Comparison of ENCODE assay signal across 20 cellular contexts in the genomic region with DNA sequence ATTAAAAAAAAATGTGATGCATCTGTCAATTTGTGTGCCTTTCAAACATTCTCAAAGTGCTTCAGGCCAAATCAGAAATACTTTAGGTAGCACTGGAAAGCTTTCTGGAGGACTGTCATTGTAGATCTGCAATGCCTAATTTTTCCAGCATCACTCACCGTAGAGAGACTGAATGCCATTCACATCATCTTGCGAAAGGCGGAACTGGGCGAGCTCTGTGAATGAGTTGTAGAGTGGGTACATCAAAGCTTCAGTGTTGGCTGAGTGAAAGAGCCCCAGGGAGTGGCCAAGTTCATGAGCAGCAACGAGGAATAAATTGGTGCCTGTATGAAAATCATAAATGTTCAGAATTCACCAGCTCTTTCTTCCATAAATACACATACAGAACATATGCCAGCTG. TPM values are rescaled to one million over a fixed set of nuclear protein-coding genes. Genes with fewer than 3 reads are reported as not detected.
"Had no signal": no experiment of that assay in that cellular context is flagged by ENCODE, and none has a peak within 500 bp of the region (broad histone marks: within the 10 kb centered on the region; RNA-seq: fewer than 3 reads in every experiment).

No MANE protein-coding gene starts in this region.

- ATAC-seq: activated naive CD8-positive, alpha-beta T cell treated with anti-CD3 and anti-CD28 coated beads, Interleukin-2, amount 50 U/mL, for 24 hours; activated T-cell treated with anti-CD3 and anti-CD28 coated beads, Interleukin-2, amount 50 U/mL, for 4 hours; left cardiac atrium; lower lobe of right lung; stimulated activated naive B cell treated with anti-CD40 and anti-IgM and Interleukin-4, amounts not matched to agents 10 μg/mL and 1 μg/mL and 100 μg/mL, for 72 hours; T-cell had no signal

- H3K9me3 ChIP-seq: colonic mucosa, lower lobe of right lung, thyroid gland had no signal

- DNase-seq: activated CD4-positive, alpha-beta T cell treated with anti-CD3 and anti-CD28 coated beads, Interleukin-2, amount 10 ng/mL, durations not matched to agents 24 days and 14 days; activated CD8-positive, alpha-beta memory T cell treated with anti-CD3 and anti-CD28 coated beads, Interleukin-2, amount 50 U/mL, for 4 hours; activated naive CD4-positive, alpha-beta T cell treated with anti-CD3 and anti-CD28 coated beads, Interleukin-2, amount 10 ng/mL, durations not matched to agents 7 days and 5 days; activated naive CD8-positive, alpha-beta T cell treated with anti-CD3 and anti-CD28 coated beads, Interleukin-2, amount 50 U/mL, for 24 hours; activated T-cell treated with anti-CD3 and anti-CD28 coated beads, Interleukin-2, amount 50 U/mL, for 4 hours; anterior cingulate cortex; colonic mucosa; left cardiac atrium; lower lobe of right lung; naive B cell; retina; stimulated activated naive B cell treated with anti-CD40 and anti-IgM and Interleukin-4, amounts not matched to agents 10 μg/mL and 1 μg/mL and 100 μg/mL, for 72 hours; T-cell; thyroid gland had no signal

- H3K27me3 ChIP-seq: colonic mucosa, thyroid gland had no signal

- H3K4me1 ChIP-seq: colonic mucosa, lower lobe of right lung, thyroid gland had no signal

- H3K36me3 Mint-ChIP-seq: activated naive CD4-positive, alpha-beta T cell treated with anti-CD3 and anti-CD28 coated beads, Interleukin-2, amount 10 ng/mL, durations not matched to agents 7 days and 5 days; brain; naive B cell; stimulated activated naive B cell treated with anti-CD40 and anti-IgM and Interleukin-4, amounts not matched to agents 10 μg/mL and 1 μg/mL and 100 μg/mL, for 72 hours; T-cell had no signal

- H3K27ac Mint-ChIP-seq: activated CD4-positive, alpha-beta T cell treated with anti-CD3 and anti-CD28 coated beads, Interleukin-2, amount 10 ng/mL, durations not matched to agents 24 days and 14 days; activated naive CD4-positive, alpha-beta T cell treated with anti-CD3 and anti-CD28 coated beads, Interleukin-2, amount 10 ng/mL, durations not matched to agents 7 days and 5 days; activated naive CD8-positive, alpha-beta T cell treated with anti-CD3 and anti-CD28 coated beads, Interleukin-2, amount 50 U/mL, for 24 hours; brain; stimulated activated naive B cell treated with anti-CD40 and anti-IgM and Interleukin-4, amounts not matched to agents 10 μg/mL and 1 μg/mL and 100 μg/mL, for 72 hours; T-cell had no signal

- H3K4me1 Mint-ChIP-seq: activated CD4-positive, alpha-beta T cell treated with anti-CD3 and anti-CD28 coated beads, Interleukin-2, amount 10 ng/mL, durations not matched to agents 24 days and 14 days; activated naive CD4-positive, alpha-beta T cell treated with anti-CD3 and anti-CD28 coated beads, Interleukin-2, amount 10 ng/mL, durations not matched to agents 7 days and 5 days; activated naive CD8-positive, alpha-beta T cell treated with anti-CD3 and anti-CD28 coated beads, Interleukin-2, amount 50 U/mL, for 24 hours; central memory CD8-positive, alpha-beta T cell; naive B cell; stimulated activated naive B cell treated with anti-CD40 and anti-IgM and Interleukin-4, amounts not matched to agents 10 μg/mL and 1 μg/mL and 100 μg/mL, for 72 hours; T-cell had no signal

- H3K36me3 ChIP-seq: colonic mucosa, lower lobe of right lung, thyroid gland had no signal

- H3K9me3 Mint-ChIP-seq: activated CD4-positive, alpha-beta T cell treated with anti-CD3 and anti-CD28 coated beads, Interleukin-2, amount 10 ng/mL, durations not matched to agents 24 days and 14 days; activated naive CD4-positive, alpha-beta T cell treated with anti-CD3 and anti-CD28 coated beads, Interleukin-2, amount 10 ng/mL, durations not matched to agents 7 days and 5 days; activated naive CD8-positive, alpha-beta T cell treated with anti-CD3 and anti-CD28 coated beads, Interleukin-2, amount 50 U/mL, for 24 hours; activated T-cell treated with anti-CD3 and anti-CD28 coated beads, Interleukin-2, amount 50 U/mL, for 4 hours; brain; central memory CD8-positive, alpha-beta T cell; naive B cell; neural crest cell; stimulated activated naive B cell treated with anti-CD40 and anti-IgM and Interleukin-4, amounts not matched to agents 10 μg/mL and 1 μg/mL and 100 μg/mL, for 72 hours; T-cell had no signal

- H3K27ac ChIP-seq: colonic mucosa, lower lobe of right lung, thyroid gland had no signal

- H3K4me3 ChIP-seq: colonic mucosa, lower lobe of right lung, thyroid gland had no signal

- H3K4me3 Mint-ChIP-seq: activated CD4-positive, alpha-beta T cell treated with anti-CD3 and anti-CD28 coated beads, Interleukin-2, amount 10 ng/mL, durations not matched to agents 24 days and 14 days; activated naive CD4-positive, alpha-beta T cell treated with anti-CD3 and anti-CD28 coated beads, Interleukin-2, amount 10 ng/mL, durations not matched to agents 7 days and 5 days; activated naive CD8-positive, alpha-beta T cell treated with anti-CD3 and anti-CD28 coated beads, Interleukin-2, amount 50 U/mL, for 24 hours; activated T-cell treated with anti-CD3 and anti-CD28 coated beads, Interleukin-2, amount 50 U/mL, for 4 hours; brain; central memory CD8-positive, alpha-beta T cell; naive B cell; neural crest cell; stimulated activated naive B cell treated with anti-CD40 and anti-IgM and Interleukin-4, amounts not matched to agents 10 μg/mL and 1 μg/mL and 100 μg/mL, for 72 hours; T-cell had no signal

RNA-seq across cellular contexts. Expression of a gene that starts 4.0 kb away (rescaled TPM):
- total RNA-seq: activated CD4-positive, alpha-beta T cell treated with anti-CD3 and anti-CD28 coated beads, Interleukin-2, amount 10 ng/mL, durations not matched to agents 24 days and 14 days; left cardiac atrium; lower lobe of right lung; neural crest cell; omental fat pad; posterior vena cava; T-cell; thyroid gland had no signal

RNA-seq across cellular contexts. Expression of a gene that starts 21.5 kb away (rescaled TPM):
- total RNA-seq: activated CD4-positive, alpha-beta T cell treated with anti-CD3 and anti-CD28 coated beads, Interleukin-2, amount 10 ng/mL, durations not matched to agents 24 days and 14 days; activated T-cell treated with anti-CD3 and anti-CD28 coated beads, Interleukin-2, amount 50 U/mL, for 4 hours; neural crest cell; omental fat pad; T-cell; thyroid gland had no signal

RNA-seq across cellular contexts. Expression of a gene that starts 51.7 kb away (rescaled TPM):
- total RNA-seq: activated CD4-positive, alpha-beta T cell treated with anti-CD3 and anti-CD28 coated beads, Interleukin-2, amount 10 ng/mL, durations not matched to agents 24 days and 14 days; activated T-cell treated with anti-CD3 and anti-CD28 coated beads, Interleukin-2, amount 50 U/mL, for 4 hours; colonic mucosa; glomerular endothelial cell; neural crest cell; T-cell had no signal
